In genomic region chr3:195914648-195915473, GRCh38 we compare ENCODE assay signal across 8 cellular contexts. TPM values are rescaled to one million over a fixed set of nuclear protein-coding genes. Genes with fewer than 3 reads are reported as not detected.
A peak's percentile ranks its signal among the peaks of the same experiment; 100 is the strongest.
DNase-seq lines count a peak whose midpoint lies in the region; ATAC-seq and TF ChIP-seq lines count a peak whose summit lies in the region.

No MANE protein-coding gene starts in this region.

- ATAC-seq in GM18519 (IDR thresholded peaks at IDR 0.05; ENCODE audit: low FRiP score, unreplicated experiment) (peak; percentile 67), HG03025 (IDR thresholded peaks at IDR 0.05; ENCODE audit: low FRiP score, unreplicated experiment) (peak; percentile 71)

- H3K36me3 Mint-ChIP-seq in brain (no peaks in the 10 kb centered on the region), immature natural killer cell (no peaks in the 10 kb centered on the region)

- DNase-seq in SK-N-SH (peak; percentile 91), immature natural killer cell (peak; percentile 86 to 88 (median 86)), NCI-H82 treated with DMSO at 0.1 percent for 48 hours (lab: John Stamatoyannopoulos, UW; ENCODE audit: unreplicated experiment) (no peak), NCI-H1417 (lab: John Stamatoyannopoulos, UW) (no peak)
- DNase-seq in stimulated activated CD4-positive, alpha-beta T cell treated with anti-CD3 and anti-CD28 coated beads, Interleukin-15, amount 100 ng/mL, for 24 hours, result peak; percentile 98

- H3K36me3 ChIP-seq in SK-N-SH (replicated peaks in 1 of 2; ENCODE audit: control insufficient read depth in 1 of 2, insufficient read depth in 2 of 2, low read length in 1 of 2), result no peaks in the 10 kb centered on the region

- H2AFZ ChIP-seq in SK-N-SH (ENCODE audit: low read depth), result peak overlapping the region; percentile 43

- H3K4me1 ChIP-seq in SK-N-SH (ENCODE audit: control insufficient read depth in 1 of 2, insufficient read depth in 2 of 2, low read depth in 1 of 2, low read length in 1 of 2), result peaks cover 5 to 11% of the 10 kb centered on the region in 2 experiments; a peak in 2 of 4 replicates

- H3F3A ChIP-seq in SK-N-SH (replicated peaks; ENCODE audit: insufficient read depth), result no peaks in the 10 kb centered on the region

- no peaks in the 10 kb centered on the region for H4K20me1 ChIP-seq in SK-N-SH (ENCODE audit: insufficient read depth)

- H3K27ac Mint-ChIP-seq in brain, result peak overlapping the region; percentile 82 to 94 (median 89)
- peak overlapping the region in 5 of 6 donors; percentile 16 to 74 (median 43) for H3K27ac Mint-ChIP-seq in immature natural killer cell

- H3K9me2 ChIP-seq in SK-N-SH, result no peaks in the 10 kb centered on the region

- H3K4me3 Mint-ChIP-seq in brain (peak overlapping the region in 4 of 5 experiments; percentile 20 to 76 (median 47)), immature natural killer cell (peak overlapping the region in 1 of 5 donors; percentile 11)

- POLR2A ChIA-PET in SK-N-SH (lab: Yijun Ruan, JAX), result no interaction called here

- no peak overlapping the region for H3K9ac ChIP-seq in SK-N-SH

- 29% methylated on average over 11 of the region's 14 CpGs for WGBS in SK-N-SH (ENCODE audit: low lambda C conversion rate)

- H3K9me3 Mint-ChIP-seq in brain (peaks cover 0 to 7% (median 0%) of the 10 kb centered on the region in 5 experiments), immature natural killer cell (no peaks in the 10 kb centered on the region)

- no peaks in the 10 kb centered on the region for H3K27me3 ChIP-seq in SK-N-SH (ENCODE audit: insufficient read depth)

- H3K4me1 Mint-ChIP-seq in brain (peaks cover 11% of the 10 kb centered on the region), immature natural killer cell (peaks cover 8 to 9% of the 10 kb centered on the region in 2 donors)

- no peak for TF ChIP-seq EP300 in SK-N-SH (IDR thresholded peaks at IDR 0.05; ENCODE audit: borderline replicate concordance in 1 of 2, low read depth in 1 of 2, low read length in 1 of 2)

- CTCF ChIA-PET in SK-N-SH (lab: Yijun Ruan, JAX), result interaction anchor here (0.6 to 8.1 kb wide), 23 partner anchors 8 to 377 kb away, joined by 3 to 141 read pairs (median 5); no protein-coding TSS in a partner anchor

- peak overlapping the region; percentile 33 to 43; a peak in 3 of 4 replicates for H3K27ac ChIP-seq in SK-N-SH (ENCODE audit: low read depth in 2 of 2, low read length in 1 of 2)

- H3K4me2 ChIP-seq in SK-N-SH, result 0 out of 2 replicates have a peak overlapping the region, but pooled peaks have one; percentile 33

- no peaks in the 10 kb centered on the region for H3K79me2 ChIP-seq in SK-N-SH (ENCODE audit: insufficient read depth)

- TF ChIP-seq RAD21 in SK-N-SH (IDR thresholded peaks at IDR 0.05; ENCODE audit: low read length), result peak; percentile 86

- TF ChIP-seq CTCF in SK-N-SH (IDR thresholded peaks at IDR 0.05) (peak; percentile 95), brain (conservative IDR thresholded peaks at IDR 0.05) (peak; percentile 87 to 90)

- H3K9me3 ChIP-seq in SK-N-SH, result no peaks in the 10 kb centered on the region

- H3K27me3 Mint-ChIP-seq in brain, result peaks cover 8% of the 10 kb centered on the region
- peaks cover 1 to 8% (median 4%) of the 10 kb centered on the region in 3 donors for H3K27me3 Mint-ChIP-seq in immature natural killer cell (ENCODE audit: low read depth in 3 of 3)

- no peak overlapping the region; a peak in 1 of 4 replicates for H3K4me3 ChIP-seq in SK-N-SH (ENCODE audit: low read depth in 2 of 2, low read length in 1 of 2)

TF ChIP-seq in SK-N-SH, 30 proteins besides CTCF, POLR2A, EP300 and RAD21 (continues in another document):
- TF ChIP-seq USF1 (IDR thresholded peaks at IDR 0.05; ENCODE audit: borderline replicate concordance, low read depth), result peak; percentile 13; the same call in 1 of the 2 replicates
- TF ChIP-seq ELF1 (IDR thresholded peaks at IDR 0.05), result no peak
- TF ChIP-seq RXRA (IDR thresholded peaks at IDR 0.05; ENCODE audit: borderline replicate concordance, low read depth), result no peak
- peak; percentile 12; the same call in 1 of the 2 replicates for TF ChIP-seq NFIC (IDR thresholded peaks at IDR 0.05; ENCODE audit: borderline replicate concordance)
- no peak for TF ChIP-seq PBX3 (IDR thresholded peaks at IDR 0.05)
- TF ChIP-seq GABPA (IDR thresholded peaks at IDR 0.05; ENCODE audit: low read depth), result no peak
- TF ChIP-seq FOXJ3 (CRISPR knock-in tag; IDR thresholded peaks at IDR 0.05), result no peak
- no peak for TF ChIP-seq YY1 (IDR thresholded peaks at IDR 0.05; ENCODE audit: low read depth)
- no peak for TF ChIP-seq TEAD4 (IDR thresholded peaks at IDR 0.05; ENCODE audit: borderline replicate concordance, insufficient read depth)
- TF ChIP-seq REST (IDR thresholded peaks at IDR 0.05; ENCODE audit: low read depth, low read length), result no peak
- no peak; the same call in 1 of the 2 replicates for TF ChIP-seq MXI1 (IDR thresholded peaks at IDR 0.05; ENCODE audit: low read depth, low read length)
- no peak for TF ChIP-seq NRF1 (IDR thresholded peaks at IDR 0.05; ENCODE audit: low read depth, low read length)
- TF ChIP-seq MEF2A (IDR thresholded peaks at IDR 0.05; ENCODE audit: borderline replicate concordance, low read depth), result no peak
- peak; percentile 78 for TF ChIP-seq MAX (IDR thresholded peaks at IDR 0.05; ENCODE audit: low read depth)
- TF ChIP-seq GATA2 (CRISPR knock-in tag; IDR thresholded peaks at IDR 0.05), result no peak
- no peak for TF ChIP-seq USF2 (IDR thresholded peaks at IDR 0.05; ENCODE audit: borderline replicate concordance, low read depth, low read length)
- peak; percentile 84 for TF ChIP-seq RCOR1 (IDR thresholded peaks at IDR 0.05; ENCODE audit: low read length)
- peak; percentile 84 for TF ChIP-seq RFX5 (IDR thresholded peaks at IDR 0.05; ENCODE audit: low read length)

RNA-seq across cellular contexts. Expression of gene TNK2, which starts 6.5 kb away (rescaled TPM):
- 11.3 and 17.3 TPM in 2 replicates for polyA plus RNA-seq in SK-N-SH (2012; rRNA removed)
- polyA plus RNA-seq in SK-N-SH (2012; cell fraction: cytosol; rRNA removed), result 5.5 and 10.9 TPM in 2 replicates
- polyA plus RNA-seq in SK-N-SH (2012; cell fraction: nucleus; rRNA removed), result 119 and 155 TPM in 2 replicates
- 59.9 TPM for polyA plus RNA-seq in brain (ENCODE audit: insufficient read depth, low read depth, low replicate concordance)
- polyA plus RNA-seq in immature natural killer cell, result 1 to 10 TPM; 1.4 to 4.9 (median 1.6) TPM

Comparison
In these comparisons a context has a peak if more than half of its experiments do, and no peak if none do; other contexts are left out.
1. DNase-seq: peak in SK-N-SH (single experiment), immature natural killer cell (3 of 3) and stimulated activated CD4-positive, alpha-beta T cell treated with anti-CD3 and anti-CD28 coated beads, Interleukin-15, amount 100 ng/mL, for 24 hours (single experiment); none in NCI-H82 treated with DMSO at 0.1 percent for 48 hours (single experiment) and NCI-H1417 (0 of 3).